In genomic region chr14:54223978-54224377, GRCh38 we compare ENCODE assay signal across 25 cellular contexts.
"Had no signal": no experiment of that assay in that cellular context is flagged by ENCODE, and none has a peak within 500 bp of the region (broad histone marks: within the 10 kb centered on the region; RNA-seq: fewer than 3 reads in every experiment).

No MANE protein-coding gene starts in this region.

- FAIRE-seq: small intestine had no signal

- DNase-seq: naive thymus-derived CD8-positive, alpha-beta T cell; occipital lobe; ovary; posterior cingulate gyrus; psoas muscle; right cardiac atrium; right lobe of liver; sigmoid colon; small intestine; stimulated activated CD4-positive, alpha-beta T cell treated with anti-CD3 and anti-CD28 coated beads, Interleukin-15, amount 100 ng/mL, for 24 hours; stimulated activated CD4-positive, alpha-beta T cell treated with anti-CD3 and anti-CD28 coated beads, Interleukin-2, amount 100 ng/mL, for 24 hours; stimulated activated CD4-positive, alpha-beta T cell treated with anti-CD3 and anti-CD28 coated beads, Interleukin-2, amount 100 ng/mL, for 48 hours; stimulated activated CD4-positive, alpha-beta T cell treated with anti-CD3 and anti-CD28 coated beads, Interleukin-4, amount 100 ng/mL, for 24 hours; stimulated activated naive B cell treated with anti-CD40 and anti-IgM and Interleukin-4, amounts not matched to agents 10 μg/mL and 1 μg/mL and 100 μg/mL, for 72 hours; stimulated activated naive CD4-positive, alpha-beta T cell treated with Interleukin-2 at 50 U/mL for 16 hours; stomach; thyroid gland; upper lobe of right lung; uterus had no signal

- H3K36me3 Mint-ChIP-seq: naive thymus-derived CD8-positive, alpha-beta T cell; natural killer cell treated with Interleukin-12 subunit alpha and Interleukin-12 subunit beta and Interleukin-15 and Interleukin-18, amount 100 ng/mL, for 72 hours; neural progenitor cell; stimulated activated effector memory CD8-positive, alpha-beta T cell treated with anti-CD3 and anti-CD28 coated beads, Interleukin-12 subunit alpha, Interleukin-12 subunit beta, amount 100 ng/mL, for 72 hours; stimulated activated naive B cell treated with anti-CD40 and anti-IgM and Interleukin-4, amounts not matched to agents 10 μg/mL and 1 μg/mL and 100 μg/mL, for 72 hours; type B pancreatic cell had no signal

- H3K27ac Mint-ChIP-seq: natural killer cell treated with Interleukin-12 subunit alpha and Interleukin-12 subunit beta and Interleukin-15 and Interleukin-18, amount 100 ng/mL, for 72 hours; progenitor cell of endocrine pancreas; stimulated activated effector memory CD8-positive, alpha-beta T cell treated with anti-CD3 and anti-CD28 coated beads, Interleukin-12 subunit alpha, Interleukin-12 subunit beta, amount 100 ng/mL, for 72 hours; stimulated activated naive B cell treated with anti-CD40 and anti-IgM and Interleukin-4, amounts not matched to agents 10 μg/mL and 1 μg/mL and 100 μg/mL, for 72 hours; stimulated activated naive CD8-positive, alpha-beta T cell treated with anti-CD3 and anti-CD28 coated beads, Interleukin-15, Interleukin-2, amounts not matched to agents 100 ng/mL and 50 ng/mL, for 24 hours; type B pancreatic cell had no signal

- H3K4me3 Mint-ChIP-seq: naive thymus-derived CD8-positive, alpha-beta T cell; natural killer cell treated with Interleukin-12 subunit alpha and Interleukin-12 subunit beta and Interleukin-15 and Interleukin-18, amount 100 ng/mL, for 72 hours; neural progenitor cell; stimulated activated effector memory CD8-positive, alpha-beta T cell treated with anti-CD3 and anti-CD28 coated beads, Interleukin-12 subunit alpha, Interleukin-12 subunit beta, amount 100 ng/mL, for 72 hours; stimulated activated naive B cell treated with anti-CD40 and anti-IgM and Interleukin-4, amounts not matched to agents 10 μg/mL and 1 μg/mL and 100 μg/mL, for 72 hours; stimulated activated naive CD8-positive, alpha-beta T cell treated with anti-CD3 and anti-CD28 coated beads, Interleukin-15, Interleukin-2, amounts not matched to agents 100 ng/mL and 50 ng/mL, for 24 hours; type B pancreatic cell had no signal

- H3K9me3 Mint-ChIP-seq: natural killer cell treated with Interleukin-12 subunit alpha and Interleukin-12 subunit beta and Interleukin-15 and Interleukin-18, amount 100 ng/mL, for 72 hours; neural progenitor cell; stimulated activated naive B cell treated with anti-CD40 and anti-IgM and Interleukin-4, amounts not matched to agents 10 μg/mL and 1 μg/mL and 100 μg/mL, for 72 hours; stimulated activated naive CD8-positive, alpha-beta T cell treated with anti-CD3 and anti-CD28 coated beads, Interleukin-15, Interleukin-2, amounts not matched to agents 100 ng/mL and 50 ng/mL, for 24 hours; type B pancreatic cell had no signal

- ATAC-seq: naive thymus-derived CD8-positive, alpha-beta T cell; natural killer cell treated with Interleukin-12 subunit alpha and Interleukin-12 subunit beta and Interleukin-15 and Interleukin-18, amount 100 ng/mL, for 72 hours; psoas muscle; right cardiac atrium; right lobe of liver; stimulated activated effector memory CD8-positive, alpha-beta T cell treated with anti-CD3 and anti-CD28 coated beads, Interleukin-12 subunit alpha, Interleukin-12 subunit beta, amount 100 ng/mL, for 72 hours; stimulated activated naive B cell treated with anti-CD40 and anti-IgM and Interleukin-4, amounts not matched to agents 10 μg/mL and 1 μg/mL and 100 μg/mL, for 72 hours; upper lobe of right lung had no signal
